Comparison of ENCODE assay signal across 21 cellular contexts in the genomic region with DNA sequence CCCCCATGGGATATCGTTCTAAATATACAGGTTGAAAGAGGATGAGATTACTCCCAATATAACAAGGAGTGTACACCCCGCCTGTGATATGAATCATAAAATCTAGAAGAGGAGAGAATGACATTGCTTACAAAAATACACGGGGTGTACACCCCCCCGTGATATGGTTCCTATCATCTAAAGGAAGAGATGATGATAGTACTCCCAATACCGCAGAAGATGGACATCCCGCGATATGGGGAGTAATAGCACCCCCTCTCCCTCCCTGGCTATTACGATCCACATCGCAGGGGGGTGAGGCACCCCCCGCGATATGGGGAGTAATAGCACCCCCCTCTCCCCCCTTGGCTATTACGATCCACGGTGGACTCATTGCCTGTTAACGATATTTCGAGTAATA.
"Had no signal": no experiment of that assay in that cellular context is flagged by ENCODE, and none has a peak within 500 bp of the region (broad histone marks: within the 10 kb centered on the region; RNA-seq: fewer than 3 reads in every experiment).

No MANE protein-coding gene starts in this region.

- H3K4me3 Mint-ChIP-seq: activated CD4-positive, alpha-beta memory T cell treated with anti-CD3 and anti-CD28 coated beads for 36 hours; activated naive CD8-positive, alpha-beta T cell treated with anti-CD3 and anti-CD28 coated beads for 36 hours; activated T-cell treated with anti-CD3 and anti-CD28 coated beads, Interleukin-2, amount 50 U/mL, for 4 hours; central memory CD8-positive, alpha-beta T cell; dendritic cell treated with granulocyte-macrophage colony-stimulating factor and Interleukin-4, amounts not matched to agents 40 ng/mL and 50 ng/mL, for 4 days; endodermal cell had no signal

- H3K36me3 Mint-ChIP-seq: activated CD4-positive, alpha-beta memory T cell treated with anti-CD3 and anti-CD28 coated beads for 36 hours had no signal

- ATAC-seq: activated T-cell treated with anti-CD3 and anti-CD28 coated beads, Interleukin-2, amount 50 U/mL, for 4 hours; esophagus mucosa had no signal

- DNase-seq: activated CD4-positive, alpha-beta memory T cell treated with anti-CD3 and anti-CD28 coated beads for 36 hours; activated CD4-positive, alpha-beta T cell treated with anti-CD3 and anti-CD28 coated beads for 4 hours; activated CD4-positive, CD25-positive, alpha-beta regulatory T cell; activated CD4-positive, CD25-positive, alpha-beta regulatory T cell treated with anti-CD3 and anti-CD28 coated beads, Interleukin-2, amount 50 U/mL, for 72 hours; activated CD8-positive, alpha-beta memory T cell treated with anti-CD3 and anti-CD28 coated beads for 24 hours; activated gamma-delta T cell; activated naive CD4-positive, alpha-beta T cell treated with anti-CD3 and anti-CD28 coated beads, Interleukin-2, amount 50 U/mL, for 16 hours; activated naive CD4-positive, alpha-beta T cell treated with Interleukin-2 at 50 U/mL for 16 hours; activated naive CD8-positive, alpha-beta T cell treated with anti-CD3 and anti-CD28 coated beads for 36 hours; activated T-cell treated with anti-CD3 and anti-CD28 coated beads, Interleukin-2, amount 50 U/mL, for 4 hours; amniotic stem cell; anterior cingulate cortex; brain microvascular endothelial cell; dorsolateral prefrontal cortex; effector memory CD4-positive, alpha-beta T cell; endodermal cell; foreskin fibroblast; head of caudate nucleus had no signal

- H3K27ac Mint-ChIP-seq: activated CD4-positive, alpha-beta memory T cell treated with anti-CD3 and anti-CD28 coated beads for 36 hours; activated naive CD8-positive, alpha-beta T cell treated with anti-CD3 and anti-CD28 coated beads for 36 hours; dendritic cell treated with granulocyte-macrophage colony-stimulating factor and Interleukin-4, amounts not matched to agents 40 ng/mL and 50 ng/mL, for 4 days; endodermal cell had no signal

- H3K27me3 Mint-ChIP-seq: activated CD4-positive, alpha-beta memory T cell treated with anti-CD3 and anti-CD28 coated beads for 36 hours; activated naive CD8-positive, alpha-beta T cell treated with anti-CD3 and anti-CD28 coated beads for 36 hours; central memory CD8-positive, alpha-beta T cell; dendritic cell treated with granulocyte-macrophage colony-stimulating factor and Interleukin-4, amounts not matched to agents 40 ng/mL and 50 ng/mL, for 4 days had no signal

- H3K4me1 Mint-ChIP-seq: activated naive CD8-positive, alpha-beta T cell treated with anti-CD3 and anti-CD28 coated beads for 36 hours; central memory CD8-positive, alpha-beta T cell; endodermal cell had no signal
